1 cellular context compared by ENCODE assay signal in genomic region chr6:18016698-18017097, GRCh38.
TF ChIP-seq lines count a peak whose summit lies in the region.

No MANE protein-coding gene starts in this region.

TF ChIP-seq in K562, 482 proteins besides CTCF, POLR2A, EP300 and RAD21 (continued from another document):
- TF ChIP-seq E2F4 (CRISPR knock-in tag; IDR thresholded peaks at IDR 0.05; ENCODE audit: low read depth): no peak
